26 cellular contexts compared by ENCODE assay signal in the genomic region with DNA sequence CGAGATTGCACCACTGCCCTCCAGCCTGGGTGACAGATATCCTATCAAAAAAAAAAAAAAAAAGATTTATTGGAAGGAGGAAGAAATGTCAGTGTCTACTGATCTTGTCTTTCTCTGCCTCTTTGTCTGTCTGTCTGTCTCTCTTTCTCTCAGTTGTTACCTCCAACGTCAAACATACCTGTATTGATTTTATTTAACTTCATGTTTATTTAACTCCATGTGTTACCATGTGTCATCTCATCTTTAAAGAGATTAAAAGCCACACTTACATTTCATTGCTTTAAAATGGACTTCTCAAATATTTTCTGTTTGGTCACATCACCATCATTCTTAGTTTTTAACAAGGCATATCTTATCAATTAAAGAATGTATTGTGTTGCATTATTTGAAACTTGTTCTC. TPM values are rescaled to one million over a fixed set of nuclear protein-coding genes. Genes with fewer than 3 reads are reported as not detected.
"Had no signal": no experiment of that assay in that cellular context is flagged by ENCODE, and none has a peak within 500 bp of the region (broad histone marks: within the 10 kb centered on the region; RNA-seq: fewer than 3 reads in every experiment).

No MANE protein-coding gene starts in this region.

- H3K4me3 ChIP-seq: ascending aorta, breast epithelium, coronary artery, heart left ventricle, mucosa of descending colon, neural progenitor cell, stomach, testis had no signal

- ATAC-seq: activated naive CD4-positive, alpha-beta T cell treated with anti-CD3 and anti-CD28 coated beads, Interleukin-2, amount 50 U/mL, for 72 hours; activated T-helper 17 cell treated with anti-CD3 and anti-CD28 coated beads, Interleukin-2, amount 50 U/mL, for 72 hours; heart left ventricle; left cardiac atrium; mucosa of descending colon; sciatic nerve; stimulated activated memory B cell treated with anti-CD40 and anti-IgM and Interleukin-4, amounts not matched to agents 10 μg/mL and 1 μg/mL and 100 μg/mL, for 72 hours had no signal

- H3K36me3 ChIP-seq: ascending aorta, breast epithelium, heart left ventricle, neural progenitor cell had no signal

- H2AFZ ChIP-seq: neural progenitor cell had no signal

- FAIRE-seq: small intestine, TTC549 had no signal

- DNase-seq: activated CD4-positive, alpha-beta T cell treated with anti-CD3 and anti-CD28 coated beads for 1 hour; activated CD4-positive, alpha-beta T cell treated with anti-CD3 and anti-CD28 coated beads, Interleukin-2, amount 50 U/mL, for 1 hour; activated T-cell treated with anti-CD3 and anti-CD28 coated beads, Interleukin-2, amount 50 U/mL, for 1 hour; heart left ventricle; islet precursor cell; left cardiac atrium; mucosa of descending colon; posterior cingulate gyrus; small intestine; stimulated activated CD4-positive, alpha-beta T cell treated with anti-CD3 and anti-CD28 coated beads, Interleukin-2, amount 100 ng/mL, for 24 hours; stomach; T-helper 1 cell; testis; trophoblast cell had no signal

- H3K4me1 Mint-ChIP-seq: memory B cell had no signal

- H3K27me3 ChIP-seq: ascending aorta, breast epithelium, heart left ventricle, neural progenitor cell, stomach, testis had no signal

- H3K9me3 ChIP-seq: ascending aorta, breast epithelium, heart left ventricle, mucosa of descending colon, stomach, testis had no signal

- H3K27me3 Mint-ChIP-seq: stimulated activated memory B cell treated with anti-CD40 and anti-IgM and Interleukin-4, amounts not matched to agents 10 μg/mL and 1 μg/mL and 100 μg/mL, for 72 hours had no signal

- H3K4me2 ChIP-seq: neural progenitor cell had no signal

- H3K9me3 Mint-ChIP-seq: activated naive CD4-positive, alpha-beta T cell treated with anti-CD3 and anti-CD28 coated beads, Interleukin-2, amount 50 U/mL, for 72 hours; activated T-helper 17 cell treated with anti-CD3 and anti-CD28 coated beads, Interleukin-2, amount 50 U/mL, for 72 hours; central memory CD8-positive, alpha-beta T cell; memory B cell; neural progenitor cell; stimulated activated memory B cell treated with anti-CD40 and anti-IgM and Interleukin-4, amounts not matched to agents 10 μg/mL and 1 μg/mL and 100 μg/mL, for 72 hours had no signal

- H3K27ac Mint-ChIP-seq: activated naive CD4-positive, alpha-beta T cell treated with anti-CD3 and anti-CD28 coated beads, Interleukin-2, amount 50 U/mL, for 72 hours; memory B cell; neural progenitor cell; stimulated activated memory B cell treated with anti-CD40 and anti-IgM and Interleukin-4, amounts not matched to agents 10 μg/mL and 1 μg/mL and 100 μg/mL, for 72 hours had no signal

- H3K9ac ChIP-seq: neural progenitor cell had no signal

- H3K36me3 Mint-ChIP-seq: stimulated activated memory B cell treated with anti-CD40 and anti-IgM and Interleukin-4, amounts not matched to agents 10 μg/mL and 1 μg/mL and 100 μg/mL, for 72 hours had no signal

- H3K4me3 Mint-ChIP-seq: central memory CD8-positive, alpha-beta T cell; memory B cell; neural progenitor cell; stimulated activated memory B cell treated with anti-CD40 and anti-IgM and Interleukin-4, amounts not matched to agents 10 μg/mL and 1 μg/mL and 100 μg/mL, for 72 hours had no signal

- H3K4me1 ChIP-seq: ascending aorta, breast epithelium, heart left ventricle, stomach had no signal

- H3K27ac ChIP-seq: ascending aorta, coronary artery, epithelial cell of prostate, heart left ventricle, neural progenitor cell, stomach had no signal

RNA-seq across cellular contexts. Expression of a gene that starts 9.4 kb away (rescaled TPM):
- total RNA-seq: activated naive CD4-positive, alpha-beta T cell treated with anti-CD3 and anti-CD28 coated beads, Interleukin-2, amount 50 U/mL, for 72 hours; activated T-helper 17 cell treated with anti-CD3 and anti-CD28 coated beads, Interleukin-2, amount 50 U/mL, for 72 hours had no signal
